ENCODE assay signal across 9 cellular contexts in the genomic region with DNA sequence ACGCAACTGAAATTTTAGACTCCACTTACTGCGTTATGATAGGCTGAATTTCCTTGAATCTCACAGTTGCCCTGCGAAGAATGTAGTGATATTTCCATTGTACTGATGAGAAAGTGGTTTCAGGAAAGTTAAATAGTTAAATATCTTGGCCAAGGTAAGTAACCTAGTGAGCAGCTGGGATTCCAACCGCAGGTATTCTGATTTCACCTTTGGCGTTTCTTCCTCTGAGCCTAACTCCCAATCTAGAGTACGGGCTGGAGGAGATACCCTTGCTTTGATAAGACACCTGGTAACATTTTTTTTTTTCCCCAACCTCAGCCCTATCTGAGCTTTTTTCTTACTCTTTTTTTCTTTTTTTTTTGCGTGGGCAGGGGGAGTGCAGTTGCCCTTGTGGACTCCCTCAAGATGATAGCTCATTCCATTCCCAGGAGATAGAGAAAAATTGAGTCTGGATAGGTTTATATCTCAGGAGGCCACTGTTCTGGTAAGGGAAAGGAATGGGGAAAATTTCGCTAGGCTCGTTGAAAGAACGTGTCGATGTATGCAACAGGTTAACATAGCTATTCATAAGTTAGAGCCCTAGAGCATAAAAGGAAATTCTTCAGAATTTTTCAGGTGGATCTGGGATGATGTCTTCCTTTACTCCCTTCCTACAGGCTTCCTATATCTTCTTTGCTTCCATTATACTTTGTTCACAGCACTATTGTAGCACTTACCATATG. TPM values are rescaled to one million over a fixed set of nuclear protein-coding genes. Genes with fewer than 3 reads are reported as not detected.
DNase-seq lines count a peak whose midpoint lies in the region; ATAC-seq, FAIRE-seq and TF ChIP-seq lines count a peak whose summit lies in the region.
"Had no signal": no experiment of that assay in that cellular context is flagged by ENCODE, and none has a peak within 500 bp of the region (broad histone marks: within the 10 kb centered on the region; RNA-seq: fewer than 3 reads in every experiment).

No MANE protein-coding gene starts in this region.

- no peaks in the 10 kb centered on the region for H3K27me3 Mint-ChIP-seq in activated CD8-positive, alpha-beta T cell treated with anti-CD3 and anti-CD28 coated beads for 36 hours

- peak overlapping the region; percentile 43 for H3K4me3 ChIP-seq in A549
- no peak overlapping the region for H3K4me3 ChIP-seq in right atrium auricular region

- TF ChIP-seq EP300 in A549 (IDR thresholded peaks at IDR 0.05), result no peak

- H3K27me3 ChIP-seq in right atrium auricular region, result no peaks in the 10 kb centered on the region

- peak; percentile 29; the same call in 1 of the 3 replicates for TF ChIP-seq CTCF in A549 (IDR thresholded peaks at IDR 0.05)
- TF ChIP-seq CTCF in activated CD8-positive, alpha-beta T cell treated with anti-CD3 and anti-CD28 coated beads for 36 hours (IDR thresholded peaks at IDR 0.05), result peak; percentile 60
- peak in 1 of 2 donors; percentile 27 for TF ChIP-seq CTCF in right atrium auricular region (IDR thresholded peaks at IDR 0.05)

- FAIRE-seq in A549 (lab: Jason Lieb, UNC), result no peak
- FAIRE-seq in islet of Langerhans (lab: Jason Lieb, UNC), result peak; percentile 5
- FAIRE-seq: colon had no signal

- peak overlapping the region; percentile 68 for H3K4me3 Mint-ChIP-seq in activated CD8-positive, alpha-beta T cell treated with anti-CD3 and anti-CD28 coated beads for 36 hours

- peak overlapping the region; percentile 85 for H3K4me2 ChIP-seq in A549

- no peak for DNase-seq in A549 (ENCODE audit: low read depth in 1 of 2, low spot score in 1 of 2)
- DNase-seq in activated CD8-positive, alpha-beta T cell treated with anti-CD3 and anti-CD28 coated beads for 36 hours, result no peak
- no peak for DNase-seq in right atrium auricular region (ENCODE audit: low spot score)
- no peak for DNase-seq in activated effector memory CD4-positive, alpha-beta T cell treated with anti-CD3 and anti-CD28 coated beads, Interleukin-2, amount 50 U/mL, for 16 hours

- peaks cover 12% of the 10 kb centered on the region for H3K4me1 Mint-ChIP-seq in activated CD8-positive, alpha-beta T cell treated with anti-CD3 and anti-CD28 coated beads for 36 hours (ENCODE audit: low read depth)

- WGBS in A549 (ENCODE audit: missing lambda C conversion rate), result 49% methylated on average over 11 of the region's 11 CpGs

- ATAC-seq in A549 (peak in 1 of 2 experiments; percentile 31; a peak in 3 of 6 replicates), GM21526 (IDR thresholded peaks at IDR 0.05; ENCODE audit: low FRiP score, unreplicated experiment) (peak; percentile 5), HG02678 (IDR thresholded peaks at IDR 0.05; ENCODE audit: unreplicated experiment) (no peak), HG03439 (IDR thresholded peaks at IDR 0.05; ENCODE audit: unreplicated experiment) (no peak)
- ATAC-seq in activated CD8-positive, alpha-beta T cell treated with anti-CD3 and anti-CD28 coated beads for 36 hours, result no peak

- no peak for TF ChIP-seq POLR2A in A549 (IDR thresholded peaks at IDR 0.05; ENCODE audit: low read length)

- TF ChIP-seq RAD21 in A549 (conservative IDR thresholded peaks at IDR 0.05 in 1 of 2, IDR thresholded peaks at IDR 0.05 in 1 of 2), result no peak; a peak in 1 of 5 replicates

- CTCF ChIA-PET in A549 (lab: Yijun Ruan, JAX), result interaction anchor here (0.6 to 3.3 kb wide), 35 partner anchors 9 to 989 kb away, joined by 3 to 54 read pairs (median 4); no protein-coding TSS in a partner anchor
- CTCF ChIA-PET in activated CD8-positive, alpha-beta T cell treated with anti-CD3 and anti-CD28 coated beads for 36 hours (lab: Charles Lee), result interaction anchor here (0.5 to 3.6 kb wide), 44 partner anchors 10 to 1239 kb away, joined by 3 to 64 read pairs (median 4); a partner anchor contains a TSS

- no peak overlapping the region for H3K27ac Mint-ChIP-seq in activated CD8-positive, alpha-beta T cell treated with anti-CD3 and anti-CD28 coated beads for 36 hours

- no peaks in the 10 kb centered on the region for H3K36me3 Mint-ChIP-seq in activated CD8-positive, alpha-beta T cell treated with anti-CD3 and anti-CD28 coated beads for 36 hours (ENCODE audit: low read depth)

- POLR2A ChIA-PET in A549 (lab: Yijun Ruan, JAX), result no interaction called here
- POLR2A ChIA-PET in activated CD8-positive, alpha-beta T cell treated with anti-CD3 and anti-CD28 coated beads for 36 hours (lab: Charles Lee), result interaction anchor here (1.3 kb wide), 1 partner anchor 55 kb away, joined by 3 read pairs; no protein-coding TSS in a partner anchor

- H3K4me1 ChIP-seq in A549, result no peaks in the 10 kb centered on the region
- no peaks in the 10 kb centered on the region for H3K4me1 ChIP-seq in right atrium auricular region

- H3K9me3 Mint-ChIP-seq in activated CD8-positive, alpha-beta T cell treated with anti-CD3 and anti-CD28 coated beads for 36 hours, result no peaks in the 10 kb centered on the region

- H3K27ac ChIP-seq in A549, result peak overlapping the region in 1 of 2 experiments; percentile 55; a peak in 2 of 6 replicates
- no peak overlapping the region for H3K27ac ChIP-seq in right atrium auricular region

- no peaks in the 10 kb centered on the region for H3K36me3 ChIP-seq in right atrium auricular region

- H3K9me3 ChIP-seq in A549, result no peaks in the 10 kb centered on the region
- no peaks in the 10 kb centered on the region for H3K9me3 ChIP-seq in right atrium auricular region

- intact Hi-C loops in activated CD8-positive, alpha-beta T cell treated with anti-CD3 and anti-CD28 coated beads for 36 hours (cut with micrococcal nuclease), result loop anchor here (2.0 kb wide), 2 partner anchors 212 to 326 kb away; no protein-coding TSS in a partner anchor

TF ChIP-seq in A549, 52 proteins besides CTCF, POLR2A, EP300 and RAD21 (continues in another document):
- TF ChIP-seq POLR2AphosphoS2 (conservative IDR thresholded peaks at IDR 0.05; ENCODE audit: low read length), result no peak
- TF ChIP-seq KDM1A (IDR thresholded peaks at IDR 0.05; ENCODE audit: low read depth), result no peak
- no peak for TF ChIP-seq FOSL2 (IDR thresholded peaks at IDR 0.05)
- TF ChIP-seq FOSL2 (CRISPR knock-in tag; IDR thresholded peaks at IDR 0.05), result no peak
- TF ChIP-seq, protein P1, sequence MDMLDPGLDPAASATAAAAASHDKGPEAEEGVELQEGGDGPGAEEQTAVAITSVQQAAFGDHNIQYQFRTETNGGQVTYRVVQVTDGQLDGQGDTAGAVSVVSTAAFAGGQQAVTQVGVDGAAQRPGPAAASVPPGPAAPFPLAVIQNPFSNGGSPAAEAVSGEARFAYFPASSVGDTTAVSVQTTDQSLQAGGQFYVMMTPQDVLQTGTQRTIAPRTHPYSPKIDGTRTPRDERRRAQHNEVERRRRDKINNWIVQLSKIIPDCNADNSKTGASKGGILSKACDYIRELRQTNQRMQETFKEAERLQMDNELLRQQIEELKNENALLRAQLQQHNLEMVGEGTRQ (IDR thresholded peaks at IDR 0.05), result no peak
- no peak for TF ChIP-seq TFCP2L1 (CRISPR knock-in tag; IDR thresholded peaks at IDR 0.05)
- no peak for TF ChIP-seq HOXB5 (CRISPR knock-in tag; IDR thresholded peaks at IDR 0.05)
- TF ChIP-seq, protein P2, sequence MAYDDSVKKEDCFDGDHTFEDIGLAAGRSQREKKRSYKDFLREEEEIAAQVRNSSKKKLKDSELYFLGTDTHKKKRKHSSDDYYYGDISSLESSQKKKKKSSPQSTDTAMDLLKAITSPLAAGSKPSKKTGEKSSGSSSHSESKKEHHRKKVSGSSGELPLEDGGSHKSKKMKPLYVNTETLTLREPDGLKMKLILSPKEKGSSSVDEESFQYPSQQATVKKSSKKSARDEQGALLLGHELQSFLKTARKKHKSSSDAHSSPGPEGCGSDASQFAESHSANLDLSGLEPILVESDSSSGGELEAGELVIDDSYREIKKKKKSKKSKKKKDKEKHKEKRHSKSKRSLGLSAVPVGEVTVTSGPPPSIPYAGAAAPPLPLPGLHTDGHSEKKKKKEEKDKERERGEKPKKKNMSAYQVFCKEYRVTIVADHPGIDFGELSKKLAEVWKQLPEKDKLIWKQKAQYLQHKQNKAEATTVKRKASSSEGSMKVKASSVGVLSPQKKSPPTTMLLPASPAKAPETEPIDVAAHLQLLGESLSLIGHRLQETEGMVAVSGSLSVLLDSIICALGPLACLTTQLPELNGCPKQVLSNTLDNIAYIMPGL (CRISPR knock-in tag; IDR thresholded peaks at IDR 0.05; ENCODE audit: borderline replicate concordance), result no peak
- TF ChIP-seq, protein P3, sequence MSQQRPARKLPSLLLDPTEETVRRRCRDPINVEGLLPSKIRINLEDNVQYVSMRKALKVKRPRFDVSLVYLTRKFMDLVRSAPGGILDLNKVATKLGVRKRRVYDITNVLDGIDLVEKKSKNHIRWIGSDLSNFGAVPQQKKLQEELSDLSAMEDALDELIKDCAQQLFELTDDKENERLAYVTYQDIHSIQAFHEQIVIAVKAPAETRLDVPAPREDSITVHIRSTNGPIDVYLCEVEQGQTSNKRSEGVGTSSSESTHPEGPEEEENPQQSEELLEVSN (IDR thresholded peaks at IDR 0.05; ENCODE audit: borderline replicate concordance, low read depth), result no peak
- TF ChIP-seq FOSB (CRISPR knock-in tag; IDR thresholded peaks at IDR 0.05), result no peak
- TF ChIP-seq SREBF2 (IDR thresholded peaks at IDR 0.05), result no peak

RNA-seq across cellular contexts. Expression of a gene that starts 3.1 kb away (rescaled TPM):
- polyA plus RNA-seq in A549 (2011; rRNA removed) (not detected in 2 replicates), A549 (2017; fragmentation: RNase III; extraction: RNeasy Plus Mini Kit Qiagen cat#74134 plus additional on column Dnase treatment) (not detected in 3 replicates)
- not detected in 2 replicates for polyA plus RNA-seq in A549 (2012; cell fraction: cytosol; rRNA removed)
- not detected in 2 replicates for polyA plus RNA-seq in A549 (2012; cell fraction: nucleus; rRNA removed)
- polyA minus RNA-seq in A549 (2011; rRNA and poly(A)+ RNA removed), result not detected in 2 replicates
- not detected for total RNA-seq in activated CD8-positive, alpha-beta T cell treated with anti-CD3 and anti-CD28 coated beads for 36 hours
- total RNA-seq in right atrium auricular region, result not detected

RNA-seq across cellular contexts. Expression of a gene that starts 19.0 kb away (rescaled TPM):
- polyA plus RNA-seq in A549 (2011; rRNA removed), result 1.5 and 1.8 TPM in 2 replicates
- 0.28 and 0.29 TPM in 2 replicates for polyA plus RNA-seq in A549 (2012; cell fraction: cytosol; rRNA removed)
- polyA plus RNA-seq in A549 (2012; cell fraction: nucleus; rRNA removed), result 0.18 and 0.27 TPM in 2 replicates
- polyA plus RNA-seq in A549 (2017; fragmentation: RNase III; extraction: RNeasy Plus Mini Kit Qiagen cat#74134 plus additional on column Dnase treatment), result 0.30 to 0.51 TPM (median 0.41 TPM) in 3 replicates
- 1.9 and 2.2 TPM in 2 replicates for polyA minus RNA-seq in A549 (2011; rRNA and poly(A)+ RNA removed)
- total RNA-seq in activated CD8-positive, alpha-beta T cell treated with anti-CD3 and anti-CD28 coated beads for 36 hours, result under 1 TPM in 1 of 2 experiments, not detected in 1; 0.20 TPM
- 1 to 10 TPM in 1 of 2 donors, under 1 TPM in 1; 0.30 to 1.5 TPM for total RNA-seq in right atrium auricular region

RNA-seq across cellular contexts. Expression of a gene that starts 29.9 kb away (rescaled TPM):
- not detected in 2 replicates for polyA plus RNA-seq in A549 (2011; rRNA removed)
- not detected in 2 replicates for polyA plus RNA-seq in A549 (2012; cell fraction: cytosol; rRNA removed)
- polyA plus RNA-seq in A549 (2012; cell fraction: nucleus; rRNA removed), result not detected in 2 replicates
- polyA plus RNA-seq in A549 (2017; fragmentation: RNase III; extraction: RNeasy Plus Mini Kit Qiagen cat#74134 plus additional on column Dnase treatment), result not detected in 3 replicates
- not detected in 2 replicates for polyA minus RNA-seq in A549 (2011; rRNA and poly(A)+ RNA removed)
- total RNA-seq in activated CD8-positive, alpha-beta T cell treated with anti-CD3 and anti-CD28 coated beads for 36 hours, result not detected
- total RNA-seq in right atrium auricular region, result 1 to 10 TPM; 1.0 to 1.7 TPM
